Comparison of ENCODE assay signal across 15 cellular contexts in genomic region chr3:43895573-43895972, GRCh38.
"Had no signal": no experiment of that assay in that cellular context is flagged by ENCODE, and none has a peak within 500 bp of the region (broad histone marks: within the 10 kb centered on the region; RNA-seq: fewer than 3 reads in every experiment).

No MANE protein-coding gene starts in this region.

- H3K27ac Mint-ChIP-seq: activated CD4-positive, alpha-beta T cell treated with anti-CD3 and anti-CD28 coated beads, Interleukin-2, amount 10 ng/mL, durations not matched to agents 7 days and 5 days; nephron progenitor cell; stimulated activated naive CD8-positive, alpha-beta T cell treated with anti-CD3 and anti-CD28 coated beads, Interleukin-15, Interleukin-2, amounts not matched to agents 100 ng/mL and 50 ng/mL, for 24 hours had no signal

- H3K4me3 ChIP-seq: cardiac muscle cell, prostate gland, skin epidermis, upper lobe of left lung had no signal

- H3K9me3 Mint-ChIP-seq: stimulated activated naive CD8-positive, alpha-beta T cell treated with anti-CD3 and anti-CD28 coated beads, Interleukin-15, Interleukin-2, amounts not matched to agents 100 ng/mL and 50 ng/mL, for 24 hours had no signal

- H3K9me3 ChIP-seq: prostate gland had no signal

- H3K36me3 ChIP-seq: cardiac muscle cell, prostate gland, upper lobe of left lung had no signal

- H3K27ac ChIP-seq: cardiac muscle cell, epithelial cell of prostate, prostate gland, skin epidermis, upper lobe of left lung had no signal

- H3K4me1 ChIP-seq: prostate gland had no signal

- DNase-seq: activated CD4-positive, alpha-beta T cell treated with anti-CD3 and anti-CD28 coated beads, Interleukin-2, amount 10 ng/mL, durations not matched to agents 7 days and 5 days; activated CD4-positive, CD25-positive, alpha-beta regulatory T cell; activated naive CD4-positive, alpha-beta T cell treated with anti-CD3 and anti-CD28 coated beads, Interleukin-2, amount 50 U/mL, for 16 hours; head of caudate nucleus; kidney glomerular epithelial cell; nephron progenitor cell; right cardiac atrium; stimulated activated CD4-positive, alpha-beta T cell treated with anti-CD3 and anti-CD28 coated beads, Interleukin-4, amount 100 ng/mL, for 1 hour; T-helper 2 cell; upper lobe of left lung had no signal
